9 cellular contexts compared by ENCODE assay signal in the genomic region with DNA sequence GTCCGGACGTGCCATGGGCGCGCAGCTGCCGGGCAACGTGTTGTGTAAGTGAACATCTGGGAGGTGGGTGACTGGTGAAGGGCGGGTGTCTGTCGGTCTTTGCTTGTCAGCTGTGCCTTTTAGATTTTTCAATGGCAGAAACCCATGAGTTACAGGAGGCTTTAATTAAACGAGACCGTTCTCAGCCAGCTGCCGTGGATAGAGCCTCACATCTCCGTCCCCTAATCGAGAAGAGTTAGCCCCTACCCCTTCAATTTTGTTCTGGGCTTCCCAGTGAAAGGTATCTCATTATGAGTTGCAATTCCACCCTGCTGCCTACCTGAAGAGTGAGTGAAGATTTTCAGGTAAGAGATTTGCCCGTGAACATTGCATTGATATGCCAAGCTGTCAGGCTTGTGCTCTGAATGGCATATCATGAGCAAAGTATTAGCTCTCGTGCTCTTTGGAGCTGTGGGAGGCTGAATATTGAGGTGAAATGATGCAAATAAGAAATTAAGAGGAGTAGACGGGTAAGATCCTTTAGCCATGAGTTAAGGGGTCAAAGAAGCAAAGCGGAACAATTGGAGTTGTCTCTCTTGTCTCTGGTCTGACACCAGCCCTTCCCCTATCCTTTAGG.
DNase-seq lines count a peak whose midpoint lies in the region; ATAC-seq, FAIRE-seq and TF ChIP-seq lines count a peak whose summit lies in the region.
"Had no signal": no experiment of that assay in that cellular context is flagged by ENCODE, and none has a peak within 500 bp of the region (broad histone marks: within the 10 kb centered on the region; RNA-seq: fewer than 3 reads in every experiment).

No MANE protein-coding gene starts in this region.

- H2AFZ ChIP-seq in GM23338 (peak overlapping the region; percentile 92), OCI-LY1 (ENCODE audit: low read length) (no peak overlapping the region), endothelial cell of umbilical vein (ENCODE audit: low read depth, low read length) (peak overlapping the region; percentile 100), neuron (ENCODE audit: low read depth, low read length) (peak overlapping the region; percentile 97)

- H3K27me3 ChIP-seq in GM23338 (ENCODE audit: insufficient read depth): peaks cover 28% of the 10 kb centered on the region
- H3K27me3 ChIP-seq in OCI-LY1 (ENCODE audit: insufficient read depth, low read length): no peaks in the 10 kb centered on the region
- H3K27me3 ChIP-seq in endothelial cell of umbilical vein (ENCODE audit: control insufficient read depth in 2 of 2, insufficient read depth in 2 of 2, low read length in 2 of 2): no peaks in the 10 kb centered on the region
- no peaks in the 10 kb centered on the region for H3K27me3 ChIP-seq in neuron (ENCODE audit: insufficient read depth, low read length)

- H3K4me2 ChIP-seq in GM23338: peak overlapping the region; percentile 90
- H3K4me2 ChIP-seq in OCI-LY1 (ENCODE audit: low read length): peak overlapping the region; percentile 96
- H3K4me2 ChIP-seq in endothelial cell of umbilical vein (ENCODE audit: insufficient read depth, low read length): peak overlapping the region; percentile 45

- peaks cover 7% of the 10 kb centered on the region for H3K27me3 Mint-ChIP-seq in GM23338 (ENCODE audit: insufficient read depth, low read depth, poor library complexity)

- H4K20me1 ChIP-seq in GM23338 (replicated peaks; ENCODE audit: insufficient read depth): no peaks in the 10 kb centered on the region
- no peaks in the 10 kb centered on the region for H4K20me1 ChIP-seq in OCI-LY1 (ENCODE audit: insufficient read depth, low read length)
- no peaks in the 10 kb centered on the region for H4K20me1 ChIP-seq in endothelial cell of umbilical vein (replicated peaks; ENCODE audit: control insufficient read depth, extremely low read depth, insufficient read depth, low read length)

- TF ChIP-seq POLR2A in endothelial cell of umbilical vein (IDR thresholded peaks at IDR 0.05; ENCODE audit: low read depth, low read length): no peak

- FAIRE-seq in endothelial cell of umbilical vein (lab: Jason Lieb, UNC) (peak; percentile 8), D721Med (lab: Jason Lieb, UNC) (no peak)

- peak overlapping the region; percentile 76 for H3K4me3 Mint-ChIP-seq in GM23338

- H3K79me2 ChIP-seq in GM23338 (replicated peaks; ENCODE audit: insufficient read depth) (no peaks in the 10 kb centered on the region), OCI-LY1 (ENCODE audit: insufficient read depth, low read length) (no peaks in the 10 kb centered on the region), endothelial cell of umbilical vein (ENCODE audit: control insufficient read depth, insufficient read depth, low read length) (no peaks in the 10 kb centered on the region)

- peaks cover 9% of the 10 kb centered on the region for H3K4me1 Mint-ChIP-seq in GM23338

- dilution Hi-C loops in endothelial cell of umbilical vein (cut with MboI; ENCODE audit: extremely low pct_ligation_motif_present, low sequenced_read_pairs): no loop called here

- H3K36me3 Mint-ChIP-seq in GM23338 (ENCODE audit: low read depth): no peaks in the 10 kb centered on the region

- CTCF ChIA-PET in endothelial cell of umbilical vein (lab: Charles Lee): interaction anchor here (0.7 to 2.4 kb wide), 8 partner anchors 18 to 383 kb away, joined by 3 to 7 read pairs (median 4); no protein-coding TSS in a partner anchor

- H3K9ac ChIP-seq in OCI-LY1 (ENCODE audit: low read length): peak overlapping the region; percentile 64; the same call in 1 of the 2 replicates
- H3K9ac ChIP-seq in endothelial cell of umbilical vein (replicated peaks; ENCODE audit: extremely low read depth, insufficient read depth, low read length): no peak overlapping the region

- no TSS peak for BruUV-seq in endothelial cell of umbilical vein (replicated peaks; lab: Mats Ljungman, UMichigan)

- H3K4me3 ChIP-seq in GM23338 (peak overlapping the region; percentile 79), OCI-LY1 (ENCODE audit: low read depth, low read length, poor library complexity, severe bottlenecking) (peak overlapping the region; percentile 81), endothelial cell of umbilical vein (replicated peaks in 1 of 3; ENCODE audit: insufficient read depth in 1 of 3, low read depth in 1 of 3, low read length in 3 of 3) (peak overlapping the region; percentile 59 to 83 (median 60)), neuron (ENCODE audit: low read length) (peak overlapping the region; percentile 72)

- no peak overlapping the region for H3K27ac Mint-ChIP-seq in GM23338

- TF ChIP-seq CTCF in GM23338 (conservative IDR thresholded peaks at IDR 0.05; ENCODE audit: low read depth in 2 of 2) (no peak), OCI-LY1 (IDR thresholded peaks at IDR 0.05; ENCODE audit: low read length) (no peak), endothelial cell of umbilical vein (IDR thresholded peaks at IDR 0.05; ENCODE audit: extremely low read depth in 1 of 2, insufficient read depth in 1 of 2, low read depth in 1 of 2, low read length in 2 of 2) (no peak), D721Med (IDR thresholded peaks at IDR 0.05; ENCODE audit: insufficient read depth, missing control alignments) (no peak)

- no peaks in the 10 kb centered on the region for H3K9me3 ChIP-seq in OCI-LY1 (ENCODE audit: low read length)
- no peaks in the 10 kb centered on the region for H3K9me3 ChIP-seq in endothelial cell of umbilical vein (replicated peaks; ENCODE audit: control insufficient read depth, insufficient read depth, low read length)
- H3K9me3 ChIP-seq in neuron (ENCODE audit: low read length): no peaks in the 10 kb centered on the region

- no peaks in the 10 kb centered on the region for H3K9me1 ChIP-seq in endothelial cell of umbilical vein (replicated peaks; ENCODE audit: control insufficient read depth, extremely low read depth, insufficient read depth, low read length)

- H3K36me3 ChIP-seq in GM23338 (ENCODE audit: insufficient read depth) (no peaks in the 10 kb centered on the region), OCI-LY1 (ENCODE audit: insufficient read depth, low read length) (no peaks in the 10 kb centered on the region), endothelial cell of umbilical vein (ENCODE audit: control insufficient read depth in 2 of 2, extremely low read depth in 1 of 2, insufficient read depth in 2 of 2, low read length in 2 of 2) (no peaks in the 10 kb centered on the region), neuron (ENCODE audit: insufficient read depth, low read length) (no peaks in the 10 kb centered on the region)

- DNase-seq in NCI-H1694 (lab: John Stamatoyannopoulos, UW) (peak; percentile 7), NCI-H1694 treated with DMSO at 0.1 percent for 48 hours (lab: John Stamatoyannopoulos, UW) (no peak), GM23338 (ENCODE audit: low spot score) (no peak), endothelial cell of umbilical vein (ENCODE audit: low read depth, low spot score) (no peak), NCI-H226 (no peak), D721Med (ENCODE audit: insufficient read length, low spot score) (no peak)

- H3K4me1 ChIP-seq in GM23338 (ENCODE audit: insufficient read depth): peaks cover 8% of the 10 kb centered on the region; the same call in 1 of the 2 replicates
- peaks cover 11% of the 10 kb centered on the region for H3K4me1 ChIP-seq in OCI-LY1 (ENCODE audit: insufficient read depth, low read length, severe bottlenecking)
- peaks cover 2% of the 10 kb centered on the region for H3K4me1 ChIP-seq in endothelial cell of umbilical vein (ENCODE audit: control insufficient read depth, extremely low read depth, insufficient read depth, low read length)
- peaks cover 7% of the 10 kb centered on the region for H3K4me1 ChIP-seq in neuron (ENCODE audit: insufficient read depth, low read length)

- ATAC-seq in GM23338: peak; percentile 4; the same call in 2 of the 3 replicates

- H3F3A ChIP-seq in GM23338 (replicated peaks; ENCODE audit: low read depth) (no peaks in the 10 kb centered on the region), OCI-LY1 (ENCODE audit: insufficient read depth, low read length) (no peaks in the 10 kb centered on the region)

- H3K9me2 ChIP-seq in GM23338 (ENCODE audit: insufficient read depth) (no peaks in the 10 kb centered on the region), OCI-LY1 (ENCODE audit: low read depth, low read length) (no peaks in the 10 kb centered on the region)

- H3K9me3 Mint-ChIP-seq in GM23338: no peaks in the 10 kb centered on the region

- H3K27ac ChIP-seq in GM23338 (ENCODE audit: low read depth) (no peak overlapping the region), OCI-LY1 (ENCODE audit: low read depth, low read length, poor library complexity, severe bottlenecking) (no peak overlapping the region), endothelial cell of umbilical vein (ENCODE audit: insufficient read depth, low read depth, low read length) (no peak overlapping the region)
- H3K27ac ChIP-seq: C4-2B had no signal

- POLR2A ChIA-PET in endothelial cell of umbilical vein (lab: Charles Lee): no interaction called here

- intact Hi-C loops in endothelial cell of umbilical vein (cut with micrococcal nuclease): loop anchor here (2.0 kb wide), 1 partner anchor 92 kb away; no protein-coding TSS in a partner anchor

TF ChIP-seq in GM23338, 12 proteins besides CTCF, POLR2A, EP300 and RAD21:
- TF ChIP-seq ZNF114 (CRISPR knock-in tag; IDR thresholded peaks at IDR 0.05) (no peak), EZH2 (IDR thresholded peaks at IDR 0.05; ENCODE audit: low read depth, unreplicated experiment) (no peak), ZNF331 (CRISPR knock-in tag; IDR thresholded peaks at IDR 0.05; ENCODE audit: low read depth) (no peak)

TF ChIP-seq in endothelial cell of umbilical vein, 7 proteins besides CTCF, POLR2A, EP300 and RAD21:
- TF ChIP-seq, protein P1, sequence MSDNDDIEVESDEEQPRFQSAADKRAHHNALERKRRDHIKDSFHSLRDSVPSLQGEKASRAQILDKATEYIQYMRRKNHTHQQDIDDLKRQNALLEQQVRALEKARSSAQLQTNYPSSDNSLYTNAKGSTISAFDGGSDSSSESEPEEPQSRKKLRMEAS (IDR thresholded peaks at IDR 0.05; ENCODE audit: insufficient read depth, insufficient read length): no peak
- TF ChIP-seq MYC (IDR thresholded peaks at IDR 0.05; ENCODE audit: low read depth, low read length) (no peak), GATA2 (IDR thresholded peaks at IDR 0.05; ENCODE audit: insufficient read depth, insufficient read length, low read depth, low read length) (no peak), EZH2 (IDR thresholded peaks at IDR 0.05; ENCODE audit: borderline replicate concordance, low read depth, low read length, severe bottlenecking) (no peak), FOS (IDR thresholded peaks at IDR 0.05; ENCODE audit: borderline replicate concordance, insufficient read depth, low read length) (no peak), POLR2AphosphoS5 (IDR thresholded peaks at IDR 0.05; ENCODE audit: insufficient read depth, low read depth, low read length) (no peak), JUN (IDR thresholded peaks at IDR 0.05; ENCODE audit: borderline replicate concordance, insufficient read depth, insufficient read length, low read depth) (no peak)

Comparison
In these comparisons a context has a peak if more than half of its experiments do, and no peak if none do; other contexts are left out.
1. H3K4me2 ChIP-seq: peak in every context shown above with its lines; median percentile 96 in OCI-LY1; 90 in GM23338; 45 in endothelial cell of umbilical vein.